Comparison of ENCODE assay signal across 30 cellular contexts in the genomic region with DNA sequence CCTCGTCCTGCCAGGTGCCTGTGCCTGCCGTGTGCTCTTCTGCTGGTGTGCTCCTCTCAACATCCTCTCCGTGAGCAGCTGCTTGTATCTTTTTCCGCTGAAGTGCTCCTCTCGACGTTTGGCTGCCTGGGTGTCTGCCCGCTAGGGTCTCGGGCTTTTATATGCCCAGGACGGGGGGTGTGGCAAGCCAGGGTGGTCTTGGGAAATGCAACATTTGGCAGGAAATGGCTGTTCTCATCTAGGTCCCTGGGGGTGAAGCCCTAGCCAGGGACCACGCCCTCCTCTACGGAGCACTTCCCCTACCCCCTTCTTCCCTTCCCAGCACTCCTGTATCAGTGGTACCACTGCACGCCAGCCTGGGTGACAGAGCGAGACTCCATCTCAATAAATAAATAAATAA.
"Had no signal": no experiment of that assay in that cellular context is flagged by ENCODE, and none has a peak within 500 bp of the region (broad histone marks: within the 10 kb centered on the region; RNA-seq: fewer than 3 reads in every experiment).

No MANE protein-coding gene starts in this region.

- H3K27ac Mint-ChIP-seq: activated CD4-positive, alpha-beta memory T cell treated with anti-CD3 and anti-CD28 coated beads for 36 hours; activated CD4-positive, alpha-beta T cell treated with anti-CD3 and anti-CD28 coated beads, Interleukin-2, amount 10 ng/mL, durations not matched to agents 7 days and 5 days; activated naive CD4-positive, alpha-beta T cell treated with anti-CD3 and anti-CD28 coated beads, Interleukin-2, amount 50 U/mL, for 72 hours; activated naive CD8-positive, alpha-beta T cell treated with anti-CD3 and anti-CD28 coated beads, Interleukin-2, amount 50 U/mL, for 24 hours; T-cell had no signal

- DNase-seq: activated CD4-positive, alpha-beta memory T cell treated with anti-CD3 and anti-CD28 coated beads for 36 hours; activated CD4-positive, alpha-beta T cell treated with anti-CD3 and anti-CD28 coated beads, Interleukin-2, amount 10 ng/mL, durations not matched to agents 7 days and 5 days; activated CD4-positive, CD25-positive, alpha-beta regulatory T cell; activated CD8-positive, alpha-beta memory T cell treated with anti-CD3 and anti-CD28 coated beads for 24 hours; activated effector memory CD4-positive, alpha-beta T cell treated with anti-CD3 and anti-CD28 coated beads, Interleukin-2, amount 50 U/mL, for 16 hours; activated naive CD4-positive, alpha-beta T cell treated with Interleukin-2 at 50 U/mL for 16 hours; activated naive CD8-positive, alpha-beta T cell treated with anti-CD3 and anti-CD28 coated beads, Interleukin-2, amount 50 U/mL, for 24 hours; activated T-cell treated with anti-CD3 and anti-CD28 coated beads, Interleukin-2, amount 50 U/mL, for 4 hours; amniotic stem cell; brain microvascular endothelial cell; Kasumi-1; KBM-7; NCI-H1105 treated with DMSO at 0.1 percent for 48 hours; NCI-H1436 treated with DMSO at 0.1 percent for 48 hours; NCI-H187 treated with DMSO at 0.1 percent for 48 hours; NCI-H2081 treated with DMSO at 0.1 percent for 48 hours; NCI-H2171 treated with DMSO at 0.1 percent for 48 hours; NCI-H226; NCI-H526; NCI-H774; OCI-M1; RPMI8226; T-cell; T-helper 2 cell; T1000 had no signal

- H3K4me1 Mint-ChIP-seq: activated CD4-positive, alpha-beta T cell treated with anti-CD3 and anti-CD28 coated beads, Interleukin-2, amount 10 ng/mL, durations not matched to agents 7 days and 5 days; activated naive CD8-positive, alpha-beta T cell treated with anti-CD3 and anti-CD28 coated beads, Interleukin-2, amount 50 U/mL, for 24 hours; T-cell had no signal

- H3K27me3 ChIP-seq: brain microvascular endothelial cell had no signal

- H3K36me3 ChIP-seq: brain microvascular endothelial cell had no signal

- H3K4me3 Mint-ChIP-seq: activated CD4-positive, alpha-beta memory T cell treated with anti-CD3 and anti-CD28 coated beads for 36 hours; activated CD4-positive, alpha-beta T cell treated with anti-CD3 and anti-CD28 coated beads, Interleukin-2, amount 10 ng/mL, durations not matched to agents 7 days and 5 days; activated naive CD8-positive, alpha-beta T cell treated with anti-CD3 and anti-CD28 coated beads, Interleukin-2, amount 50 U/mL, for 24 hours; activated T-cell treated with anti-CD3 and anti-CD28 coated beads, Interleukin-2, amount 50 U/mL, for 4 hours; T-cell had no signal

- H3K27ac ChIP-seq: brain microvascular endothelial cell, SK-N-MC, VCaP had no signal

- ATAC-seq: activated naive CD4-positive, alpha-beta T cell treated with anti-CD3 and anti-CD28 coated beads, Interleukin-2, amount 50 U/mL, for 72 hours; activated naive CD8-positive, alpha-beta T cell treated with anti-CD3 and anti-CD28 coated beads, Interleukin-2, amount 50 U/mL, for 24 hours; activated T-cell treated with anti-CD3 and anti-CD28 coated beads, Interleukin-2, amount 50 U/mL, for 4 hours; Panc1; Right ventricle myocardium inferior; T-cell had no signal

- H3K4me3 ChIP-seq: SK-N-MC had no signal

- H3K27me3 Mint-ChIP-seq: activated CD4-positive, alpha-beta memory T cell treated with anti-CD3 and anti-CD28 coated beads for 36 hours; activated CD4-positive, alpha-beta T cell treated with anti-CD3 and anti-CD28 coated beads, Interleukin-2, amount 10 ng/mL, durations not matched to agents 7 days and 5 days; activated naive CD8-positive, alpha-beta T cell treated with anti-CD3 and anti-CD28 coated beads, Interleukin-2, amount 50 U/mL, for 24 hours; T-cell had no signal
